In the genomic region with DNA sequence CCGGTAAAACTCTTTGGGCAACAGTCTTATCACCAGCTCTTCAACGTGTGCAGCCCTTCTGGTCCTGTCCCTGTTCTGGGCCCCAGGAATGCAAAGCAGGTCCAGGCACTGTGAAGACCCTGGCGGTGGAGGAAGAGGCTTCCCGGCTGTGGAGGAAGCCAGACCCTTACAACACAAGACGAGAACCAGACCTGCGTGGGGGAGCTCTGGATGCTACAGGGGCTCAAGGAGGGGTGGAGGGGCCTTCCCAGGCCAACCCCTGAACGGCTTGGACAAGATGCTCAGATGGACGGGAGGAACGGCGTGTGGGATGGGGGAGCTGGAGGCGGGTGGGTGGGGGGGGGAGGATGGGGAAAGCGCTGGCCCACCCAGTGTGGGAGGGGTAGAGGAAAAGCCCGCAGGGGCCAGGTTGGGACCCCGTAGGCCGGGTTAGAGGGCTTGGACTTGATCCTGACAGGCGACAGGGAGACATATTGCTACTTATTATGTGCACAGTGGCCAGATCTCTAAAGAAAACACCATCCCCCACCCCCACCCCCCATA, we compare ENCODE assay signal across 17 cellular contexts. TPM values are rescaled to one million over a fixed set of nuclear protein-coding genes. Genes with fewer than 3 reads are reported as not detected.
A peak's percentile ranks its signal among the peaks of the same experiment; 100 is the strongest.
DNase-seq lines count a peak whose midpoint lies in the region; ATAC-seq lines count a peak whose summit lies in the region.
"Had no signal": no experiment of that assay in that cellular context is flagged by ENCODE, and none has a peak within 500 bp of the region (broad histone marks: within the 10 kb centered on the region; RNA-seq: fewer than 3 reads in every experiment).

No MANE protein-coding gene starts in this region.

- peaks cover 90% of the 10 kb centered on the region for H3K27me3 Mint-ChIP-seq in activated T-cell treated with anti-CD3 and anti-CD28 coated beads, Interleukin-2, amount 50 U/mL, for 4 hours (ENCODE audit: low read depth)
- H3K27me3 Mint-ChIP-seq in T-helper 17 cell = peaks cover 91% of the 10 kb centered on the region
- peaks cover 75% of the 10 kb centered on the region for H3K27me3 Mint-ChIP-seq in stimulated activated memory B cell treated with anti-CD40 and anti-IgM and Interleukin-4, amounts not matched to agents 10 μg/mL and 1 μg/mL and 100 μg/mL, for 72 hours

- no peaks in the 10 kb centered on the region for H3K36me3 ChIP-seq in iPS-15b (ENCODE audit: control insufficient read depth, insufficient read depth, low read length)
- H3K36me3 ChIP-seq: upper lobe of right lung had no signal

- H3K4me3 ChIP-seq in iPS-15b (ENCODE audit: low read depth, low read length) = peak overlapping the region; percentile 26

- peak overlapping the region; percentile 56 for H3K4me3 Mint-ChIP-seq in activated T-cell treated with anti-CD3 and anti-CD28 coated beads, Interleukin-2, amount 50 U/mL, for 4 hours
- peak overlapping the region; percentile 77 for H3K4me3 Mint-ChIP-seq in T-helper 17 cell
- peak overlapping the region; percentile 9 for H3K4me3 Mint-ChIP-seq in stimulated activated memory B cell treated with anti-CD40 and anti-IgM and Interleukin-4, amounts not matched to agents 10 μg/mL and 1 μg/mL and 100 μg/mL, for 72 hours

- no peak for ATAC-seq in activated T-cell treated with anti-CD3 and anti-CD28 coated beads, Interleukin-2, amount 50 U/mL, for 4 hours
- ATAC-seq in T-helper 17 cell = no peak
- ATAC-seq in stimulated activated memory B cell treated with anti-CD40 and anti-IgM and Interleukin-4, amounts not matched to agents 10 μg/mL and 1 μg/mL and 100 μg/mL, for 72 hours = no peak
- ATAC-seq: Right ventricle myocardium inferior, upper lobe of right lung had no signal

- no peaks in the 10 kb centered on the region for H3K36me3 Mint-ChIP-seq in activated T-cell treated with anti-CD3 and anti-CD28 coated beads, Interleukin-2, amount 50 U/mL, for 4 hours (ENCODE audit: insufficient read depth)
- peaks cover 17% of the 10 kb centered on the region for H3K36me3 Mint-ChIP-seq in T-helper 17 cell (ENCODE audit: low read depth)
- no peaks in the 10 kb centered on the region for H3K36me3 Mint-ChIP-seq in stimulated activated memory B cell treated with anti-CD40 and anti-IgM and Interleukin-4, amounts not matched to agents 10 μg/mL and 1 μg/mL and 100 μg/mL, for 72 hours

- peaks cover 2% of the 10 kb centered on the region for H3K4me1 ChIP-seq in iPS-15b (ENCODE audit: control insufficient read depth, insufficient read depth, low read length)

- peaks cover 35% of the 10 kb centered on the region for H3K4me1 Mint-ChIP-seq in activated T-cell treated with anti-CD3 and anti-CD28 coated beads, Interleukin-2, amount 50 U/mL, for 4 hours (ENCODE audit: low read depth)
- peaks cover 28% of the 10 kb centered on the region for H3K4me1 Mint-ChIP-seq in T-helper 17 cell
- peaks cover 23% of the 10 kb centered on the region for H3K4me1 Mint-ChIP-seq in stimulated activated memory B cell treated with anti-CD40 and anti-IgM and Interleukin-4, amounts not matched to agents 10 μg/mL and 1 μg/mL and 100 μg/mL, for 72 hours

- H3K27ac Mint-ChIP-seq in T-helper 17 cell = no peak overlapping the region
- no peak overlapping the region for H3K27ac Mint-ChIP-seq in stimulated activated memory B cell treated with anti-CD40 and anti-IgM and Interleukin-4, amounts not matched to agents 10 μg/mL and 1 μg/mL and 100 μg/mL, for 72 hours

- peaks cover 97% of the 10 kb centered on the region for H3K27me3 ChIP-seq in iPS-15b (ENCODE audit: control insufficient read depth, insufficient read depth, low read length)

- H3K9me3 ChIP-seq in T-helper 17 cell (ENCODE audit: control insufficient read depth, low read length, poor library complexity, severe bottlenecking) (no peaks in the 10 kb centered on the region), iPS-15b (ENCODE audit: control insufficient read depth, insufficient read depth, low read length) (no peaks in the 10 kb centered on the region)
- H3K9me3 ChIP-seq: psoas muscle, upper lobe of right lung had no signal

- H3K9ac ChIP-seq in iPS-15b (ENCODE audit: low read depth, low read length) = no peak overlapping the region
- H3K9ac ChIP-seq: KMS-11 had no signal

- no peaks in the 10 kb centered on the region for H3K9me3 Mint-ChIP-seq in activated T-cell treated with anti-CD3 and anti-CD28 coated beads, Interleukin-2, amount 50 U/mL, for 4 hours
- no peaks in the 10 kb centered on the region for H3K9me3 Mint-ChIP-seq in stimulated activated memory B cell treated with anti-CD40 and anti-IgM and Interleukin-4, amounts not matched to agents 10 μg/mL and 1 μg/mL and 100 μg/mL, for 72 hours

- no peak for DNase-seq in activated T-cell treated with anti-CD3 and anti-CD28 coated beads, Interleukin-2, amount 50 U/mL, for 4 hours
- DNase-seq in activated T-cell treated with anti-CD3 and anti-CD28 coated beads for 4 hours (no peak), T-helper 17 cell (no peak), NOMO-1 treated with dmso at 0.1 percent for 144 hours (lab: John Stamatoyannopoulos, UW; ENCODE audit: unreplicated experiment) (no peak)
- no peak for DNase-seq in activated CD8-positive, alpha-beta memory T cell treated with anti-CD3 and anti-CD28 coated beads, Interleukin-2, amount 50 U/mL, for 48 hours
- no peak for DNase-seq in stimulated activated CD4-positive, alpha-beta T cell treated with anti-CD3 and anti-CD28 coated beads, Interleukin-4, amount 100 ng/mL, for 24 hours
- DNase-seq: aorta; effector CD4-positive, alpha-beta T cell; NCI-H146; psoas muscle; upper lobe of right lung had no signal

RNA-seq across cellular contexts. Expression of a gene that starts 5.1 kb away (rescaled TPM):
- total RNA-seq in activated T-cell treated with anti-CD3 and anti-CD28 coated beads, Interleukin-2, amount 50 U/mL, for 4 hours = not detected
- not detected for total RNA-seq in T-helper 17 cell
- total RNA-seq: aorta, fibroblast of villous mesenchyme, mesenteric fat pad, Right ventricle myocardium inferior, upper lobe of right lung had no signal

RNA-seq across cellular contexts. Expression of a gene that starts 49.3 kb away (rescaled TPM):
- not detected for total RNA-seq in activated T-cell treated with anti-CD3 and anti-CD28 coated beads, Interleukin-2, amount 50 U/mL, for 4 hours
- total RNA-seq in T-helper 17 cell = under 1 TPM in 1 of 2 donors, not detected in 1; 0.50 TPM
- total RNA-seq: aorta, fibroblast of villous mesenchyme, mesenteric fat pad had no signal

Comparison
In these comparisons a context has a peak if more than half of its experiments do, and no peak if none do; other contexts are left out.
1. H3K4me3 Mint-ChIP-seq: peak in every context shown above with its lines; median percentile 77 in T-helper 17 cell; 56 in activated T-cell treated with anti-CD3 and anti-CD28 coated beads, Interleukin-2, amount 50 U/mL, for 4 hours; 9 in stimulated activated memory B cell treated with anti-CD40 and anti-IgM and Interleukin-4, amounts not matched to agents 10 μg/mL and 1 μg/mL and 100 μg/mL, for 72 hours.